21 cellular contexts compared by ENCODE assay signal in genomic region chr11:2171531-2171930, GRCh38. TPM values are rescaled to one million over a fixed set of nuclear protein-coding genes. Genes with fewer than 3 reads are reported as not detected.
DNase-seq lines count a peak whose midpoint lies in the region; ATAC-seq, FAIRE-seq and TF ChIP-seq lines count a peak whose summit lies in the region.
"Had no signal": no experiment of that assay in that cellular context is flagged by ENCODE, and none has a peak within 500 bp of the region (broad histone marks: within the 10 kb centered on the region; RNA-seq: fewer than 3 reads in every experiment).

Gene TH, minus strand, starts transcription at chr11:2171815. Its CDS starts 29 bp downstream, at chr11:2171786.

- H3K36me3 Mint-ChIP-seq in activated T-helper 17 cell treated with anti-CD3 and anti-CD28 coated beads, Interleukin-2, amount 50 U/mL, for 72 hours (ENCODE audit: low read depth) = no peaks in the 10 kb centered on the region
- H3K36me3 Mint-ChIP-seq: CD14-positive monocyte; CD4-positive, alpha-beta memory T cell had no signal

- no peak for FAIRE-seq in HepG2 (lab: Jason Lieb, UNC)
- FAIRE-seq: A549, GM12892, GM18507 had no signal

- intact Hi-C loops in right lobe of liver (cut with DNase I) (no loop called here), HepG2 (cut with micrococcal nuclease; ENCODE audit: unreplicated experiment) (no loop called here)

- H2BK12ac ChIP-seq in neuronal stem cell (ENCODE audit: low read length) = peak within 1 kb of the TSS; percentile 82

- H3K27me3 ChIP-seq in right lobe of liver (no peaks in the 10 kb centered on the region), HepG2 (ENCODE audit: control insufficient read depth in 1 of 2, insufficient read depth in 2 of 2, low read length in 2 of 2) (peaks cover 38 to 87% of the 10 kb centered on the region in 2 experiments; a peak in 4 of 5 replicates), neuronal stem cell (ENCODE audit: control insufficient read depth in 3 of 3, insufficient read depth in 3 of 3, low read depth in 1 of 3, low read length in 3 of 3) (no peaks in the 10 kb centered on the region)

- ATAC-seq in right lobe of liver (peak in 3 of 4 donors; percentile 6 to 40 (median 39)), HepG2 (no peak), left lobe of liver (peak; percentile 57), HG02970 (IDR thresholded peaks at IDR 0.05; ENCODE audit: low FRiP score, unreplicated experiment) (no peak), GM18858 (IDR thresholded peaks at IDR 0.05; ENCODE audit: unreplicated experiment) (no peak)
- ATAC-seq in activated T-helper 17 cell treated with anti-CD3 and anti-CD28 coated beads, Interleukin-2, amount 50 U/mL, for 72 hours (replicated peaks) = no peak
- ATAC-seq: A549, GM23338 had no signal

- peak within 1 kb of the TSS; percentile 51 for H3K23ac ChIP-seq in neuronal stem cell (ENCODE audit: low read depth, low read length, poor library complexity)

- H3K4me3 Mint-ChIP-seq in activated T-helper 17 cell treated with anti-CD3 and anti-CD28 coated beads, Interleukin-2, amount 50 U/mL, for 72 hours = no peak within 1 kb of the TSS
- H3K4me3 Mint-ChIP-seq: CD14-positive monocyte; CD4-positive, alpha-beta memory T cell; GM23338; H9 had no signal

- no peaks in the 10 kb centered on the region for H3K9me3 Mint-ChIP-seq in activated T-helper 17 cell treated with anti-CD3 and anti-CD28 coated beads, Interleukin-2, amount 50 U/mL, for 72 hours
- H3K9me3 Mint-ChIP-seq: CD4-positive, alpha-beta memory T cell; GM23338; H9 had no signal

- DNase-seq in right lobe of liver (no peak), HepG2 (ENCODE audit: low spot score) (no peak), left lobe of liver (ENCODE audit: low spot score) (no peak), neuronal stem cell (ENCODE audit: low spot score) (no peak)
- DNase-seq: AML-193; CD4-positive, alpha-beta memory T cell; DMS153; DMS79; GDM1; H9 had no signal

- no peaks in the 10 kb centered on the region for H3K36me3 ChIP-seq in right lobe of liver
- no peaks in the 10 kb centered on the region for H3K36me3 ChIP-seq in HepG2 (replicated peaks in 1 of 2; ENCODE audit: control insufficient read depth in 1 of 2, insufficient read depth in 2 of 2, low read length in 2 of 2)
- peaks cover 0 to 2% of the 10 kb centered on the region in 2 donors for H3K36me3 ChIP-seq in neuronal stem cell (replicated peaks in 1 of 2; ENCODE audit: control insufficient read depth in 2 of 2, insufficient read depth in 2 of 2, low read length in 2 of 2)
- H3K36me3 ChIP-seq: BLaER1 had no signal

- TF ChIP-seq RAD21 in HepG2 (CRISPR knock-in tag; IDR thresholded peaks at IDR 0.05) = no peak

- H3K9me3 ChIP-seq in right lobe of liver (no peaks in the 10 kb centered on the region), HepG2 (ENCODE audit: low read length) (no peaks in the 10 kb centered on the region), neuronal stem cell (replicated peaks in 1 of 2; ENCODE audit: control insufficient read depth in 2 of 2, insufficient read depth in 1 of 2, low read depth in 1 of 2, low read length in 2 of 2) (no peaks in the 10 kb centered on the region)
- H3K9me3 ChIP-seq: A549, BLaER1 had no signal

- peaks cover 0 to 18% (median 0%) of the 10 kb centered on the region in 4 donors for H3K4me1 ChIP-seq in right lobe of liver
- 0 out of 2 replicates have a peak, but pooled peaks cover 10% of the 10 kb centered on the region for H3K4me1 ChIP-seq in HepG2 (ENCODE audit: insufficient read depth, low read length)
- H3K4me1 ChIP-seq in neuronal stem cell (ENCODE audit: control insufficient read depth in 2 of 2, insufficient read depth in 1 of 2, low read depth in 1 of 2, low read length in 2 of 2) = peaks cover 0 to 12% of the 10 kb centered on the region in 2 donors

- peak within 1 kb of the TSS; percentile 90 for H3K14ac ChIP-seq in neuronal stem cell (ENCODE audit: low read length)

- H3K4me2 ChIP-seq in HepG2 (ENCODE audit: low read depth, low read length) (no peak within 1 kb of the TSS), neuronal stem cell (ENCODE audit: insufficient read depth, low read length, poor library complexity, severe bottlenecking) (no peak within 1 kb of the TSS)
- H3K4me2 ChIP-seq: A549, GM23338 had no signal

- no peaks in the 10 kb centered on the region for H3K4me1 Mint-ChIP-seq in activated T-helper 17 cell treated with anti-CD3 and anti-CD28 coated beads, Interleukin-2, amount 50 U/mL, for 72 hours
- H3K4me1 Mint-ChIP-seq: CD14-positive monocyte; CD4-positive, alpha-beta memory T cell; GM23338 had no signal

- peaks cover 4% of the 10 kb centered on the region for H3K79me1 ChIP-seq in neuronal stem cell (ENCODE audit: low read depth, low read length)

- no peak for TF ChIP-seq EP300 in HepG2 (IDR thresholded peaks at IDR 0.05; ENCODE audit: low read depth in 2 of 2, low read length in 2 of 2)
- no peak for TF ChIP-seq EP300 in HepG2 (CRISPR knock-in tag; IDR thresholded peaks at IDR 0.05; ENCODE audit: borderline replicate concordance)

- no peaks in the 10 kb centered on the region for H4K20me1 ChIP-seq in HepG2 (ENCODE audit: insufficient read depth, low read length)

- TF ChIP-seq CTCF in right lobe of liver (IDR thresholded peaks at IDR 0.05) = no peak
- TF ChIP-seq CTCF in HepG2 (CRISPR knock-in tag; IDR thresholded peaks at IDR 0.05) = no peak

- peak within 1 kb of the TSS; percentile 20 for H4K8ac ChIP-seq in neuronal stem cell (ENCODE audit: low read depth, low read length)

- no peaks in the 10 kb centered on the region for H3K27me3 Mint-ChIP-seq in activated T-helper 17 cell treated with anti-CD3 and anti-CD28 coated beads, Interleukin-2, amount 50 U/mL, for 72 hours

- POLR2A ChIA-PET in HepG2 (lab: Yijun Ruan, JAX) = no interaction called here

- no peak within 1 kb of the TSS for H3K27ac Mint-ChIP-seq in activated T-helper 17 cell treated with anti-CD3 and anti-CD28 coated beads, Interleukin-2, amount 50 U/mL, for 72 hours
- H3K27ac Mint-ChIP-seq: CD4-positive, alpha-beta memory T cell; GM23338; H9 had no signal

- in situ Hi-C loops in HepG2 (cut with HindIII; ENCODE audit: extremely low pct_ligation_motif_present, low pct_unique_long_range_greater_than_20kb) = no loop called here

- peak within 1 kb of the TSS; percentile 97 for H3K18ac ChIP-seq in neuronal stem cell (ENCODE audit: low read length)

- H3K27ac ChIP-seq in right lobe of liver = no peak within 1 kb of the TSS
- H3K27ac ChIP-seq in HepG2 (ENCODE audit: extremely low read length, insufficient read depth, low read length) = no peak within 1 kb of the TSS
- H3K27ac ChIP-seq in neuronal stem cell (replicated peaks; ENCODE audit: low read length) = no peak within 1 kb of the TSS
- H3K27ac ChIP-seq: 22Rv1, A549, BLaER1 had no signal

- no peak within 1 kb of the TSS for H3K9ac ChIP-seq in HepG2 (ENCODE audit: insufficient read depth, low read depth, low read length)
- peak within 1 kb of the TSS; percentile 50 for H3K9ac ChIP-seq in neuronal stem cell (ENCODE audit: low read depth, low read length, poor library complexity)
- H3K9ac ChIP-seq: BLaER1 had no signal

- no CpG with 5 or more reads among the region's 17 CpGs for WGBS in right lobe of liver (ENCODE audit: insufficient coverage, low coverage, low lambda C conversion rate, missing lambda C conversion rate)
- 10% methylated on average over 2 of the region's 17 CpGs for WGBS in HepG2 (ENCODE audit: low lambda C conversion rate)
- WGBS in neuronal stem cell (ENCODE audit: extremely low coverage in 2 of 2, insufficient read length in 2 of 2, insufficient replicate concordance in 1 of 2), 2 donors = no CpG with 5 or more reads among the region's 17 CpGs

- peak within 1 kb of the TSS; percentile 88 for H2BK120ac ChIP-seq in neuronal stem cell (ENCODE audit: low read depth, low read length)

- TF ChIP-seq POLR2A in right lobe of liver (IDR thresholded peaks at IDR 0.05) = no peak
- TF ChIP-seq POLR2A in HepG2 (IDR thresholded peaks at IDR 0.05; ENCODE audit: insufficient read depth in 1 of 2, low read depth in 2 of 2, low read length in 2 of 2) = no peak

- H3K4me3 ChIP-seq in right lobe of liver (no peak within 1 kb of the TSS), HepG2 (replicated peaks in 1 of 3; ENCODE audit: insufficient read depth in 1 of 3, low read depth in 2 of 3, low read length in 3 of 3) (no peak within 1 kb of the TSS), neuronal stem cell (ENCODE audit: low read length in 2 of 2) (no peak within 1 kb of the TSS)
- H3K4me3 ChIP-seq: A549, BLaER1, GM23338 had no signal

- no TSS peak for BruUV-seq in HepG2 (replicated peaks; lab: Mats Ljungman, UMichigan)

- H3K79me2 ChIP-seq in HepG2 (ENCODE audit: insufficient read depth, low read length) = no peaks in the 10 kb centered on the region

- peak within 1 kb of the TSS; percentile 82 for H2AK5ac ChIP-seq in neuronal stem cell (ENCODE audit: low read depth, low read length)

- H3K4ac ChIP-seq in neuronal stem cell (ENCODE audit: low read length) = peak within 1 kb of the TSS; percentile 69

- peak within 1 kb of the TSS; percentile 39 for H4K91ac ChIP-seq in neuronal stem cell (ENCODE audit: low read depth, low read length, poor library complexity)

- peak within 1 kb of the TSS; percentile 95 for H2BK15ac ChIP-seq in neuronal stem cell (ENCODE audit: low read length)

- peak within 1 kb of the TSS; percentile 56 for H2BK5ac ChIP-seq in neuronal stem cell (ENCODE audit: low read length)

- CTCF ChIA-PET in HepG2 (lab: Yijun Ruan, JAX; ENCODE audit: low intra/inter-chr PET ratio, low total read pairs) = no interaction called here

- H2AFZ ChIP-seq in HepG2 (ENCODE audit: low read length) (no peak within 1 kb of the TSS), neuronal stem cell (ENCODE audit: low read length) (no peak within 1 kb of the TSS)
- H2AFZ ChIP-seq: GM23338 had no signal

RNA-seq across cellular contexts. Expression of gene TH, which starts in this region (rescaled TPM):
- under 1 TPM in 2 of 6 experiments, not detected in 4; 0.51 to 0.64 TPM for total RNA-seq in right lobe of liver
- not detected in 2 replicates for total RNA-seq in HepG2 (2016; rRNA removed; fragmentation: Illumina TruSeq; extraction: Trizol)
- not detected in 2 replicates for total RNA-seq in HepG2 (2016; cell fraction: cytosol; rRNA removed; fragmentation: Illumina TruSeq; extraction: Trizol; ENCODE audit: low read depth)
- not detected in 2 replicates for total RNA-seq in HepG2 (2016; cell fraction: insoluble cytoplasmic fraction; rRNA removed; fragmentation: Illumina TruSeq; extraction: Trizol)
- total RNA-seq in HepG2 (2016; cell fraction: membrane; rRNA removed; fragmentation: Illumina TruSeq; extraction: Trizol) = not detected in 2 replicates
- total RNA-seq in HepG2 (2016; cell fraction: nucleus; rRNA removed; fragmentation: Illumina TruSeq; extraction: Trizol) = not detected in 2 replicates
- 0.36 and 0.42 TPM in 2 replicates for polyA plus RNA-seq in HepG2 (2011; rRNA removed)
- 0.08 and 0.15 TPM in 2 replicates for polyA plus RNA-seq in HepG2 (2011; cell fraction: cytosol; rRNA removed)
- polyA plus RNA-seq in HepG2 (2011; cell fraction: nucleus; rRNA removed) = 3.1 and 4.3 TPM in 2 replicates
- not detected in 2 replicates for polyA plus RNA-seq in HepG2 (2012)
- not detected in 2 replicates for polyA plus RNA-seq in HepG2 (2016; cell fraction: cytosol; fragmentation: Illumina TruSeq; extraction: Trizol; ENCODE audit: low read depth)
- not detected in 2 replicates for polyA plus RNA-seq in HepG2 (2016; cell fraction: insoluble cytoplasmic fraction; fragmentation: Illumina TruSeq; extraction: Trizol; ENCODE audit: low read depth)
- polyA plus RNA-seq in HepG2 (2016; cell fraction: membrane; fragmentation: Illumina TruSeq; extraction: Trizol; ENCODE audit: low read depth) = not detected in 2 replicates
- not detected in 2 replicates for polyA plus RNA-seq in HepG2 (2016; cell fraction: nucleus; fragmentation: Illumina TruSeq; extraction: Trizol; ENCODE audit: insufficient read depth, low read depth)
- polyA minus RNA-seq in HepG2 (2011; rRNA and poly(A)+ RNA removed; ENCODE audit: low replicate concordance) = not detected in 2 replicates
- not detected in 2 replicates for polyA minus RNA-seq in HepG2 (2011; cell fraction: cytosol; rRNA and poly(A)+ RNA removed)
- not detected in 2 replicates for polyA minus RNA-seq in HepG2 (2011; cell fraction: nucleus; rRNA and poly(A)+ RNA removed)
- not detected for total RNA-seq in left lobe of liver
- 1.0 TPM for polyA plus RNA-seq in neuronal stem cell (2013, experiment 1 of 2)
- polyA plus RNA-seq in neuronal stem cell (2013, experiment 2 of 2) = 0.82 TPM
- not detected for total RNA-seq in activated T-helper 17 cell treated with anti-CD3 and anti-CD28 coated beads, Interleukin-2, amount 50 U/mL, for 72 hours
- total RNA-seq: CD4-positive, alpha-beta memory T cell; Daoy; GM23338; H9 had no signal
- polyA plus RNA-seq: A549; CD14-positive monocyte; CD4-positive, alpha-beta memory T cell had no signal

Comparison
In these comparisons a context has a peak if more than half of its experiments do, and no peak if none do; other contexts are left out.
1. Peak in ATAC-seq in right lobe of liver; RNA of the gene not detected or under 1 TPM.
2. Peak in ATAC-seq in left lobe of liver; RNA of the gene not detected or under 1 TPM.